In genomic region chr12:2689879-2690278, GRCh38 we compare ENCODE assay signal across 1 cellular context.
TF ChIP-seq lines count a peak whose summit lies in the region.

No MANE protein-coding gene starts in this region.

TF ChIP-seq in GM23338, 12 proteins besides CTCF, POLR2A, EP300 and RAD21 (continued from another document):
- TF ChIP-seq ZNF462 (CRISPR knock-in tag; IDR thresholded peaks at IDR 0.05) (no peak), POLR2AphosphoS5 (IDR thresholded peaks at IDR 0.05; ENCODE audit: low read depth) (no peak), ETS1 (IDR thresholded peaks at IDR 0.05) (no peak)
